Comparison of ENCODE assay signal across 11 cellular contexts in the genomic region with DNA sequence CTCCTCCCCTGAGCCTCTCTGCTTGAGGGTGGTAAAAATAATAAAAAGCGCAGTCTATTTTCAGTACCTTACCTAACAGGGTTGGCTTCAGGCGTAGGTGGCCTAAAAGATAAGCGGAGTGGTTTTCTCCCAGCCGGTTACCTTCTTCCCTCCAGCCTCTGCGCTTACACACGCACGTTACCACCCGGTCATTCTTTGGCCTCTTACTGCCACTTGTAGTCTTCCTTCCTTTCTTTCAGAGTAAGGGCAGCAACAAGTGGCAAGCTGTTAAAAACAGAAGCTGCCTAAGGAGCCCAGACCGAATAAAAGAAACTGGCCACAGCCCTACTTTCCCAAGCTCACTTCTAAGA. TPM values are rescaled to one million over a fixed set of nuclear protein-coding genes. Genes with fewer than 3 reads are reported as not detected.
DNase-seq lines count a peak whose midpoint lies in the region; ATAC-seq and TF ChIP-seq lines count a peak whose summit lies in the region.
"Had no signal": no experiment of that assay in that cellular context is flagged by ENCODE, and none has a peak within 500 bp of the region (broad histone marks: within the 10 kb centered on the region; RNA-seq: fewer than 3 reads in every experiment).

No MANE protein-coding gene starts in this region.

- no peaks in the 10 kb centered on the region for H3K27me3 ChIP-seq in thoracic aorta (replicated peaks; ENCODE audit: insufficient read depth)

- peak; percentile 21 to 63 for DNase-seq in NCI-H524 (lab: John Stamatoyannopoulos, UW)
- DNase-seq in coronary artery (ENCODE audit: low spot score): no peak
- peak; percentile 60 for DNase-seq in kidney glomerular epithelial cell (lab: John Stamatoyannopoulos, UW)
- DNase-seq in thoracic aorta (ENCODE audit: low spot score): no peak
- no peak for DNase-seq in omental fat pad (ENCODE audit: low spot score)
- no peak for DNase-seq in NCI-H146 (lab: John Stamatoyannopoulos, UW)
- DNase-seq: activated T-cell treated with anti-CD3 and anti-CD28 coated beads, Interleukin-2, amount 50 U/mL, for 48 hours; DMS153; GM23248 had no signal

- no peak for TF ChIP-seq CTCF in coronary artery (IDR thresholded peaks at IDR 0.05)
- TF ChIP-seq CTCF in thoracic aorta (IDR thresholded peaks at IDR 0.05): no peak
- TF ChIP-seq CTCF in omental fat pad (IDR thresholded peaks at IDR 0.05): no peak

- H3K4me3 ChIP-seq in coronary artery (peak overlapping the region; percentile 59), thoracic aorta (peak overlapping the region; percentile 66)
- H3K4me3 ChIP-seq: GM23248 had no signal

- H3K9me3 ChIP-seq in thoracic aorta: no peaks in the 10 kb centered on the region

- ATAC-seq in thoracic aorta (ENCODE audit: insufficient number of reproducible peaks, low FRiP score, low read depth) (no peak), omental fat pad (ENCODE audit: low FRiP score) (no peak), GM21381 (IDR thresholded peaks at IDR 0.05; ENCODE audit: unreplicated experiment) (no peak)

- H3K36me3 ChIP-seq in thoracic aorta: no peaks in the 10 kb centered on the region

- peaks cover 7 to 10% of the 10 kb centered on the region in 2 donors for H3K4me1 ChIP-seq in thoracic aorta (ENCODE audit: control insufficient read depth in 1 of 2, low read depth in 2 of 2)

- H3K27ac ChIP-seq in coronary artery (peak overlapping the region in 1 of 2 donors; percentile 59), thoracic aorta (peak overlapping the region in 1 of 2 donors; percentile 31)
- H3K27ac ChIP-seq: GM23248 had no signal

RNA-seq across cellular contexts. Expression of gene CLCA1, which starts 35.4 kb away (rescaled TPM):
- total RNA-seq in thoracic aorta (not detected), omental fat pad (not detected)
- total RNA-seq: GM23248, renal cortical epithelial cell had no signal

RNA-seq across cellular contexts. Expression of gene CLCA4, which starts 42.8 kb away (rescaled TPM):
- total RNA-seq in thoracic aorta (not detected), omental fat pad (not detected)
- total RNA-seq: GM23248, renal cortical epithelial cell had no signal

Comparison
In these comparisons a context has a peak if more than half of its experiments do, and no peak if none do; other contexts are left out.
1. DNase-seq: peak in NCI-H524 (2 of 2) and kidney glomerular epithelial cell (single experiment); none in coronary artery (single experiment), thoracic aorta (single experiment), omental fat pad (single experiment) and NCI-H146 (single experiment).